3 cellular contexts compared by ENCODE assay signal in the genomic region with DNA sequence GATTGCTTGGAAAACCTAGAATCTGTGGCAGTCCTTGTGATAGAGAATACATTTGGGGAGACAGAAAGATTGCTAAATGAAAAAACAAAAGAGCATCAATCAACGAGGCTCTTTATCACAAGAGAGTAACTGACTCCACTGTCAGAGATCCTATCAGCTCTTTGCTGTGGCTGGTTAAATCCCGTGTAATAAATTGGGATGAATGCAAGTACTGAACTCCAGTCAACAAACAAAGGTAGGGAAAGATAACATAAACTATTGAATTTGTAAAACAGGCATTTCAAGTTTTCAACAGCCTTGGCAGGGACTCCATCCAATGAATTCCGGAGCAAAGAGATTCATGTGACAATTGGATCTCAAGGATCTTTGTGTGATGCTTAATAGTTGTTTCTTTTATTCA.
TF ChIP-seq lines count a peak whose summit lies in the region.

No MANE protein-coding gene starts in this region.

TF ChIP-seq in SK-N-SH, 30 proteins besides CTCF, POLR2A, EP300 and RAD21 (continued from another document):
- TF ChIP-seq FOXJ3 (CRISPR knock-in tag; IDR thresholded peaks at IDR 0.05), result no peak
- TF ChIP-seq, protein P1, sequence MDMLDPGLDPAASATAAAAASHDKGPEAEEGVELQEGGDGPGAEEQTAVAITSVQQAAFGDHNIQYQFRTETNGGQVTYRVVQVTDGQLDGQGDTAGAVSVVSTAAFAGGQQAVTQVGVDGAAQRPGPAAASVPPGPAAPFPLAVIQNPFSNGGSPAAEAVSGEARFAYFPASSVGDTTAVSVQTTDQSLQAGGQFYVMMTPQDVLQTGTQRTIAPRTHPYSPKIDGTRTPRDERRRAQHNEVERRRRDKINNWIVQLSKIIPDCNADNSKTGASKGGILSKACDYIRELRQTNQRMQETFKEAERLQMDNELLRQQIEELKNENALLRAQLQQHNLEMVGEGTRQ (IDR thresholded peaks at IDR 0.05; ENCODE audit: borderline replicate concordance, low read depth, low read length), result no peak

TF ChIP-seq in SK-N-SH treated with all-trans-retinoic acid at 6 μM for 48 hours, 23 proteins besides CTCF, POLR2A, EP300 and RAD21 (continued from another document):
- TF ChIP-seq SNAI2 (CRISPR knock-in tag; IDR thresholded peaks at IDR 0.05) (no peak), OSR1 (CRISPR knock-in tag; IDR thresholded peaks at IDR 0.05) (no peak), TCF4 (CRISPR knock-in tag; IDR thresholded peaks at IDR 0.05; ENCODE audit: borderline replicate concordance) (no peak), TOX (CRISPR knock-in tag; IDR thresholded peaks at IDR 0.05; ENCODE audit: borderline replicate concordance) (no peak), CREB5 (CRISPR knock-in tag; IDR thresholded peaks at IDR 0.05; ENCODE audit: low read depth) (no peak), BACH2 (CRISPR knock-in tag; IDR thresholded peaks at IDR 0.05; ENCODE audit: borderline replicate concordance) (no peak), ZNF565 (CRISPR knock-in tag; conservative IDR thresholded peaks at IDR 0.05; ENCODE audit: low read depth) (no peak), RARB (CRISPR knock-in tag; IDR thresholded peaks at IDR 0.05) (no peak), ARNTL (CRISPR knock-in tag; IDR thresholded peaks at IDR 0.05; ENCODE audit: borderline replicate concordance, low read depth) (no peak), CSDC2 (CRISPR knock-in tag; IDR thresholded peaks at IDR 0.05) (no peak), ZNF70 (CRISPR knock-in tag; IDR thresholded peaks at IDR 0.05) (no peak), POU6F1 (CRISPR knock-in tag; IDR thresholded peaks at IDR 0.05; ENCODE audit: borderline replicate concordance, low read depth) (no peak), ISL1 (CRISPR knock-in tag; IDR thresholded peaks at IDR 0.05) (no peak), GLIS3 (CRISPR knock-in tag; IDR thresholded peaks at IDR 0.05) (no peak), ZFP30 (CRISPR knock-in tag; IDR thresholded peaks at IDR 0.05) (no peak), ZC3H10 (CRISPR knock-in tag; IDR thresholded peaks at IDR 0.05) (no peak), ZNF8 (CRISPR knock-in tag; IDR thresholded peaks at IDR 0.05) (no peak), CSRNP3 (CRISPR knock-in tag; IDR thresholded peaks at IDR 0.05) (no peak)
- TF ChIP-seq, protein P2, sequence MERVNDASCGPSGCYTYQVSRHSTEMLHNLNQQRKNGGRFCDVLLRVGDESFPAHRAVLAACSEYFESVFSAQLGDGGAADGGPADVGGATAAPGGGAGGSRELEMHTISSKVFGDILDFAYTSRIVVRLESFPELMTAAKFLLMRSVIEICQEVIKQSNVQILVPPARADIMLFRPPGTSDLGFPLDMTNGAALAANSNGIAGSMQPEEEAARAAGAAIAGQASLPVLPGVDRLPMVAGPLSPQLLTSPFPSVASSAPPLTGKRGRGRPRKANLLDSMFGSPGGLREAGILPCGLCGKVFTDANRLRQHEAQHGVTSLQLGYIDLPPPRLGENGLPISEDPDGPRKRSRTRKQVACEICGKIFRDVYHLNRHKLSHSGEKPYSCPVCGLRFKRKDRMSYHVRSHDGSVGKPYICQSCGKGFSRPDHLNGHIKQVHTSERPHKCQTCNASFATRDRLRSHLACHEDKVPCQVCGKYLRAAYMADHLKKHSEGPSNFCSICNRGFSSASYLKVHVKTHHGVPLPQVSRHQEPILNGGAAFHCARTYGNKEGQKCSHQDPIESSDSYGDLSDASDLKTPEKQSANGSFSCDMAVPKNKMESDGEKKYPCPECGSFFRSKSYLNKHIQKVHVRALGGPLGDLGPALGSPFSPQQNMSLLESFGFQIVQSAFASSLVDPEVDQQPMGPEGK (CRISPR knock-in tag; IDR thresholded peaks at IDR 0.05; ENCODE audit: borderline replicate concordance), result no peak

TF ChIP-seq in H1, 55 proteins besides CTCF, POLR2A, EP300 and RAD21:
- TF ChIP-seq POU5F1 (IDR thresholded peaks at IDR 0.05; ENCODE audit: low read depth, low read length) (no peak), CBX8 (IDR thresholded peaks at IDR 0.05; ENCODE audit: borderline replicate concordance, low read depth, low read length) (no peak), POLR2AphosphoS5 (IDR thresholded peaks at IDR 0.05; ENCODE audit: low read depth, low read length) (no peak), BACH1 (IDR thresholded peaks at IDR 0.05; ENCODE audit: low read length) (no peak), TCF12 (IDR thresholded peaks at IDR 0.05; ENCODE audit: low read depth, low read length) (no peak), GABPA (IDR thresholded peaks at IDR 0.05; ENCODE audit: borderline replicate concordance, insufficient read depth, low read length) (no peak), YY1 (IDR thresholded peaks at IDR 0.05; ENCODE audit: low read depth, low read length) (no peak), CEBPB (IDR thresholded peaks at IDR 0.05; ENCODE audit: low read depth, low read length) (no peak), SIN3A (conservative IDR thresholded peaks at IDR 0.05 in 1 of 2, IDR thresholded peaks at IDR 0.05 in 1 of 2; ENCODE audit: low read depth in 1 of 2, low read length in 2 of 2) (no peak), EZH2 (IDR thresholded peaks at IDR 0.05; ENCODE audit: low read depth, low read length, severe bottlenecking) (no peak), NRF1 (IDR thresholded peaks at IDR 0.05; ENCODE audit: low read depth, low read length) (no peak), MAFK (IDR thresholded peaks at IDR 0.05; ENCODE audit: low read depth, low read length) (no peak), KDM1A (IDR thresholded peaks at IDR 0.05; ENCODE audit: borderline replicate concordance, low read length) (no peak)
- TF ChIP-seq, protein P3, sequence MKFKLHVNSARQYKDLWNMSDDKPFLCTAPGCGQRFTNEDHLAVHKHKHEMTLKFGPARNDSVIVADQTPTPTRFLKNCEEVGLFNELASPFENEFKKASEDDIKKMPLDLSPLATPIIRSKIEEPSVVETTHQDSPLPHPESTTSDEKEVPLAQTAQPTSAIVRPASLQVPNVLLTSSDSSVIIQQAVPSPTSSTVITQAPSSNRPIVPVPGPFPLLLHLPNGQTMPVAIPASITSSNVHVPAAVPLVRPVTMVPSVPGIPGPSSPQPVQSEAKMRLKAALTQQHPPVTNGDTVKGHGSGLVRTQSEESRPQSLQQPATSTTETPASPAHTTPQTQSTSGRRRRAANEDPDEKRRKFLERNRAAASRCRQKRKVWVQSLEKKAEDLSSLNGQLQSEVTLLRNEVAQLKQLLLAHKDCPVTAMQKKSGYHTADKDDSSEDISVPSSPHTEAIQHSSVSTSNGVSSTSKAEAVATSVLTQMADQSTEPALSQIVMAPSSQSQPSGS (IDR thresholded peaks at IDR 0.05; ENCODE audit: low read length), result no peak
- TF ChIP-seq, protein P4, sequence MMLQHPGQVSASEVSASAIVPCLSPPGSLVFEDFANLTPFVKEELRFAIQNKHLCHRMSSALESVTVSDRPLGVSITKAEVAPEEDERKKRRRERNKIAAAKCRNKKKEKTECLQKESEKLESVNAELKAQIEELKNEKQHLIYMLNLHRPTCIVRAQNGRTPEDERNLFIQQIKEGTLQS (IDR thresholded peaks at IDR 0.05; ENCODE audit: insufficient read depth, low read depth, low read length), result no peak
